Comparison of ENCODE assay signal across 1 cellular context in genomic region chr2:37323770-37324535, GRCh38.
TF ChIP-seq lines count a peak whose summit lies in the region.

No MANE protein-coding gene starts in this region.

TF ChIP-seq in H1, 55 proteins besides CTCF, POLR2A, EP300 and RAD21:
- no peak for TF ChIP-seq RFX5 (IDR thresholded peaks at IDR 0.05; ENCODE audit: borderline replicate concordance, low read depth, low read length)
- TF ChIP-seq GTF2F1 (IDR thresholded peaks at IDR 0.05; ENCODE audit: borderline replicate concordance, low read depth, low read length): no peak
- TF ChIP-seq ASH2L (IDR thresholded peaks at IDR 0.05; ENCODE audit: low read length): peak; percentile 75
- no peak for TF ChIP-seq HDAC6 (IDR thresholded peaks at IDR 0.05; ENCODE audit: low read depth, low read length)
- no peak for TF ChIP-seq CREB1 (IDR thresholded peaks at IDR 0.05)
- no peak for TF ChIP-seq CEBPB (IDR thresholded peaks at IDR 0.05; ENCODE audit: low read depth, low read length)
- TF ChIP-seq PHF8 (conservative IDR thresholded peaks at IDR 0.05; ENCODE audit: low read depth, low read length): peak; percentile 30; the same call in 1 of the 2 replicates
- TF ChIP-seq POLR2AphosphoS5 (IDR thresholded peaks at IDR 0.05; ENCODE audit: low read depth, low read length): peak; percentile 53; the same call in 1 of the 2 replicates
- TF ChIP-seq CTBP2 (IDR thresholded peaks at IDR 0.05; ENCODE audit: borderline replicate concordance, insufficient read depth, insufficient read length, low read length): no peak
- 0 out of 2 replicates have a peak, but pooled peaks have one; percentile 11 for TF ChIP-seq TAF1 (IDR thresholded peaks at IDR 0.05; ENCODE audit: low read depth, low read length)
- peak; percentile 20 to 63; a peak in 2 of 4 replicates for TF ChIP-seq SIN3A (conservative IDR thresholded peaks at IDR 0.05 in 1 of 2, IDR thresholded peaks at IDR 0.05 in 1 of 2; ENCODE audit: low read depth in 1 of 2, low read length in 2 of 2)
- peak; percentile 55 for TF ChIP-seq MAX (IDR thresholded peaks at IDR 0.05)
- peak; percentile 27 for TF ChIP-seq SAP30 (IDR thresholded peaks at IDR 0.05; ENCODE audit: insufficient read depth, insufficient replicate concordance, low read length)
- TF ChIP-seq CHD1 (IDR thresholded peaks at IDR 0.05; ENCODE audit: low read depth, low read length): no peak
- peak; percentile 92; the same call in 1 of the 2 replicates for TF ChIP-seq RBBP5 (IDR thresholded peaks at IDR 0.05; ENCODE audit: borderline replicate concordance, low read depth, low read length)
